Comparison of ENCODE assay signal across 1 cellular context in genomic region chr14:69880051-69880487, GRCh38.
TF ChIP-seq lines count a peak whose summit lies in the region.

No MANE protein-coding gene starts in this region.

TF ChIP-seq in HepG2, 621 proteins besides CTCF, POLR2A, EP300 and RAD21 (continued from another document):
- peak in 1 of 2 experiments; percentile 19; a peak in 1 of 4 replicates for TF ChIP-seq KLF16 (CRISPR knock-in tag; IDR thresholded peaks at IDR 0.05)
- 0 out of 2 replicates have a peak, but pooled peaks have one; percentile 22 for TF ChIP-seq HIVEP1 (CRISPR knock-in tag; IDR thresholded peaks at IDR 0.05)
- TF ChIP-seq ZNF724P (CRISPR knock-in tag; IDR thresholded peaks at IDR 0.05; ENCODE audit: borderline replicate concordance), result no peak
- TF ChIP-seq HNF4G (IDR thresholded peaks at IDR 0.05; ENCODE audit: borderline replicate concordance, low read depth, low read length), result peak; percentile 70
- TF ChIP-seq HNF4G (CRISPR knock-in tag; IDR thresholded peaks at IDR 0.05; ENCODE audit: borderline replicate concordance, low read depth), result no peak
- no peak for TF ChIP-seq ATF6 (CRISPR knock-in tag; conservative IDR thresholded peaks at IDR 0.05)
- peak; percentile 52; the same call in 1 of the 2 replicates for TF ChIP-seq BCL6 (CRISPR knock-in tag; IDR thresholded peaks at IDR 0.05)
- TF ChIP-seq SRSF4 (IDR thresholded peaks at IDR 0.05; ENCODE audit: low read depth, low read length, poor library complexity, severe bottlenecking), result no peak
- TF ChIP-seq ZNF576 (CRISPR knock-in tag; IDR thresholded peaks at IDR 0.05), result no peak
- TF ChIP-seq NCOA1 (CRISPR knock-in tag; IDR thresholded peaks at IDR 0.05), result 0 out of 2 replicates have a peak, but pooled peaks have one; percentile 32
- TF ChIP-seq ZSCAN9 (CRISPR knock-in tag; IDR thresholded peaks at IDR 0.05; ENCODE audit: borderline replicate concordance), result 0 out of 2 replicates have a peak, but pooled peaks have one; percentile 39
- peak; percentile 37; the same call in 1 of the 2 replicates for TF ChIP-seq NCOR1 (IDR thresholded peaks at IDR 0.05; ENCODE audit: borderline replicate concordance, low read length)
- no peak for TF ChIP-seq ZSCAN20 (CRISPR knock-in tag; IDR thresholded peaks at IDR 0.05; ENCODE audit: borderline replicate concordance)
- TF ChIP-seq HES4 (CRISPR knock-in tag; IDR thresholded peaks at IDR 0.05; ENCODE audit: borderline replicate concordance), result no peak
- no peak for TF ChIP-seq MTERF4 (CRISPR knock-in tag; IDR thresholded peaks at IDR 0.05)
- no peak for TF ChIP-seq CCDC6 (CRISPR knock-in tag; IDR thresholded peaks at IDR 0.05)
- no peak for TF ChIP-seq SOX6 (IDR thresholded peaks at IDR 0.05)
- TF ChIP-seq SOX6 (CRISPR knock-in tag; IDR thresholded peaks at IDR 0.05), result peak; percentile 56
- peak; percentile 96 for TF ChIP-seq ZBTB7A (CRISPR knock-in tag; IDR thresholded peaks at IDR 0.05)
- 0 out of 2 replicates have a peak, but pooled peaks have one; percentile 21 for TF ChIP-seq ZNF580 (CRISPR knock-in tag; IDR thresholded peaks at IDR 0.05; ENCODE audit: borderline replicate concordance, low read depth)
- no peak for TF ChIP-seq SP140L (CRISPR knock-in tag; IDR thresholded peaks at IDR 0.05; ENCODE audit: borderline replicate concordance)
TF ChIP-seq in HepG2: peak in this region for 40.
